ENCODE assay signal across 8 cellular contexts in genomic region chr1:165144757-165145397, GRCh38.
DNase-seq lines count a peak whose midpoint lies in the region; ATAC-seq, FAIRE-seq and TF ChIP-seq lines count a peak whose summit lies in the region.

No MANE protein-coding gene starts in this region.

- peaks cover 0 to 22% of the 10 kb centered on the region in 2 donors for H3K27me3 ChIP-seq in left lung
- H3K27me3 ChIP-seq in effector memory CD4-positive, alpha-beta T cell (replicated peaks; ENCODE audit: control insufficient read depth, insufficient read depth, low read length, poor library complexity, severe bottlenecking) = no peaks in the 10 kb centered on the region

- H3K27ac ChIP-seq in left lung = no peak overlapping the region
- no peak overlapping the region for H3K27ac ChIP-seq in effector memory CD4-positive, alpha-beta T cell (ENCODE audit: insufficient read depth, low read length, poor library complexity, severe bottlenecking)

- no peak overlapping the region for H3K4me3 ChIP-seq in Jurkat, Clone E6-1 (ENCODE audit: low read length)
- H3K4me3 ChIP-seq in cardiac fibroblast (replicated peaks in 1 of 2; ENCODE audit: low read depth in 2 of 2, low read length in 2 of 2) (no peak overlapping the region), left lung (no peak overlapping the region)
- no peak overlapping the region for H3K4me3 ChIP-seq in effector memory CD4-positive, alpha-beta T cell (ENCODE audit: insufficient read depth, low read depth, low read length, poor library complexity, severe bottlenecking)

- peak; percentile 48 for DNase-seq in DMS 273 treated with DMSO at 0.1 percent for 48 hours (lab: John Stamatoyannopoulos, UW)
- DNase-seq in Jurkat, Clone E6-1 (ENCODE audit: low read depth, low spot score) = peak; percentile 35
- peak; percentile 14 for DNase-seq in RCC 7860 (ENCODE audit: low spot score)
- DNase-seq in cardiac fibroblast (ENCODE audit: low read depth in 2 of 2) = peak; percentile 62 to 64
- DNase-seq in left lung = peak in 1 of 2 donors; percentile 34
- DNase-seq in stimulated activated naive CD8-positive, alpha-beta T cell treated with anti-CD3 and anti-CD28 coated beads, Interleukin-15, Interleukin-2, amounts not matched to agents 100 U/mL and 50 U/mL, for 24 hours = peak; percentile 30
- DNase-seq in effector memory CD4-positive, alpha-beta T cell = no peak

- FAIRE-seq in RCC 7860 (lab: Jason Lieb, UNC) = no peak

- peak; percentile 90 for ATAC-seq in GM19351 (IDR thresholded peaks at IDR 0.05; ENCODE audit: unreplicated experiment)
- peak; percentile 93 for ATAC-seq in left lung
- ATAC-seq in stimulated activated naive CD8-positive, alpha-beta T cell treated with anti-CD3 and anti-CD28 coated beads, Interleukin-15, Interleukin-2, amounts not matched to agents 100 U/mL and 50 U/mL, for 24 hours = no peak

- TF ChIP-seq CTCF in cardiac fibroblast (IDR thresholded peaks at IDR 0.05; ENCODE audit: low read depth, low read length) (peak; percentile 76), left lung (IDR thresholded peaks at IDR 0.05) (peak; percentile 68 to 75)

- H3K4me1 ChIP-seq in left lung = no peaks in the 10 kb centered on the region
- H3K4me1 ChIP-seq in effector memory CD4-positive, alpha-beta T cell (ENCODE audit: control insufficient read depth, insufficient read depth, low read length, poor library complexity, severe bottlenecking) = no peaks in the 10 kb centered on the region

- H3K9me3 ChIP-seq in left lung = no peaks in the 10 kb centered on the region
- no peaks in the 10 kb centered on the region for H3K9me3 ChIP-seq in effector memory CD4-positive, alpha-beta T cell (ENCODE audit: control insufficient read depth, low read length)

- intact Hi-C loops in left lung (cut with DNase I) = no loop called here

- H3K36me3 ChIP-seq in left lung = no peaks in the 10 kb centered on the region
- no peaks in the 10 kb centered on the region for H3K36me3 ChIP-seq in effector memory CD4-positive, alpha-beta T cell (ENCODE audit: control insufficient read depth, insufficient read depth, low read length)

Comparison
In these comparisons a context has a peak if more than half of its experiments do, and no peak if none do; other contexts are left out.
1. DNase-seq: peak in DMS 273 treated with DMSO at 0.1 percent for 48 hours (single experiment), Jurkat, Clone E6-1 (single experiment), RCC 7860 (single experiment), cardiac fibroblast (2 of 2) and stimulated activated naive CD8-positive, alpha-beta T cell treated with anti-CD3 and anti-CD28 coated beads, Interleukin-15, Interleukin-2, amounts not matched to agents 100 U/mL and 50 U/mL, for 24 hours (single experiment); none in effector memory CD4-positive, alpha-beta T cell (0 of 3).